ENCODE assay signal across 13 cellular contexts in the genomic region with DNA sequence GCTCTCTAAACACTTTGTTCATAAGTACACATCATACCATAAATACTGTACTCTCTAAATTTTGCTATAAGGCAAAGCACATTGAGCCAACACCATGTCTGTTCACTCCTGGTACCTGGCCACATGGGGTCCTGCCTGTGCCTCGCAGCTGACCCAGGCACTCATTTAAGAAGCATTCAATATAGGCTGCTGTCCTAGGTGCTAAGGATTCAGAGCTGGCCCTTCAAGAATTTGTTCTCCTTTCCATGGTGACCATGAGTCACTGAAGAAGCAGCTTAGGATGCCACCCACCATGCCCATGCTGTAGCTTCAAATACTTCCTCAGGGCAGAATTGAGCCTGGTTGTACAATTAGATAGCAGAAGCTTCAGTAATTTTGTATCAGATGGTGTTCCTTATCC. TPM values are rescaled to one million over a fixed set of nuclear protein-coding genes. Genes with fewer than 3 reads are reported as not detected.
A peak's percentile ranks its signal among the peaks of the same experiment; 100 is the strongest.
DNase-seq lines count a peak whose midpoint lies in the region; ATAC-seq and TF ChIP-seq lines count a peak whose summit lies in the region.
"Had no signal": no experiment of that assay in that cellular context is flagged by ENCODE, and none has a peak within 500 bp of the region (broad histone marks: within the 10 kb centered on the region; RNA-seq: fewer than 3 reads in every experiment).

No MANE protein-coding gene starts in this region.

- no peaks in the 10 kb centered on the region for H3K4me1 ChIP-seq in colonic mucosa
- H3K4me1 ChIP-seq: prostate gland had no signal

- no peak overlapping the region for H3K4me3 Mint-ChIP-seq in activated T-helper 17 cell treated with anti-CD3 and anti-CD28 coated beads, Interleukin-2, amount 50 U/mL, for 72 hours

- DNase-seq in AG08395 (ENCODE audit: low spot score) = peak; percentile 46
- peak; percentile 11 for DNase-seq in iPS DF 4.7 (ENCODE audit: extremely low read depth, low spot score)
- no peak for DNase-seq in inferior parietal cortex (ENCODE audit: extremely low spot score)
- DNase-seq in T-helper 9 cell = no peak
- DNase-seq in colonic mucosa = no peak
- DNase-seq: erythroblast had no signal

- no peaks in the 10 kb centered on the region for H3K9me3 Mint-ChIP-seq in activated T-helper 17 cell treated with anti-CD3 and anti-CD28 coated beads, Interleukin-2, amount 50 U/mL, for 72 hours

- peak overlapping the region; percentile 49 for H3K27ac Mint-ChIP-seq in activated T-helper 17 cell treated with anti-CD3 and anti-CD28 coated beads, Interleukin-2, amount 50 U/mL, for 72 hours

- H3K27ac ChIP-seq in colonic mucosa = no peak overlapping the region
- H3K27ac ChIP-seq: ascending aorta; BLaER1 treated with 17β-estradiol and CSF1 and Interleukin-3, amounts not matched to agents 10 nM and 100 nM; prostate gland had no signal

- TF ChIP-seq CTCF in colonic mucosa (IDR thresholded peaks at IDR 0.05) = no peak

- peak; percentile 42; the same call in 1 of the 2 replicates for TF ChIP-seq RAD21 in Ishikawa (IDR thresholded peaks at IDR 0.05; ENCODE audit: low read depth)

- intact Hi-C loops in colonic mucosa (cut with DNase I) = loop anchor here (10.0 kb wide), 1 partner anchor 150 kb away; no protein-coding TSS in a partner anchor

- no peak for TF ChIP-seq EP300 in Ishikawa (IDR thresholded peaks at IDR 0.05; ENCODE audit: borderline replicate concordance)

- peaks cover 65% of the 10 kb centered on the region for H3K36me3 Mint-ChIP-seq in activated T-helper 17 cell treated with anti-CD3 and anti-CD28 coated beads, Interleukin-2, amount 50 U/mL, for 72 hours (ENCODE audit: low read depth)

- H3K9me3 ChIP-seq in colonic mucosa = no peaks in the 10 kb centered on the region
- H3K9me3 ChIP-seq: ascending aorta; BLaER1 treated with 17β-estradiol and CSF1 and Interleukin-3, amounts not matched to agents 10 nM and 100 nM; prostate gland had no signal

- H3K4me3 ChIP-seq in colonic mucosa = no peak overlapping the region
- H3K4me3 ChIP-seq: ascending aorta; BLaER1 treated with 17β-estradiol and CSF1 and Interleukin-3, amounts not matched to agents 10 nM and 100 nM; prostate gland had no signal

- H3K27me3 Mint-ChIP-seq in activated T-helper 17 cell treated with anti-CD3 and anti-CD28 coated beads, Interleukin-2, amount 50 U/mL, for 72 hours = no peaks in the 10 kb centered on the region

- no peak overlapping the region for H3K9ac ChIP-seq in colonic mucosa (ENCODE audit: low read depth in 2 of 2, low read length in 2 of 2)
- H3K9ac ChIP-seq: BLaER1 treated with 17β-estradiol and CSF1 and Interleukin-3, amounts not matched to agents 10 nM and 100 nM had no signal

- H3K27me3 ChIP-seq in colonic mucosa = no peaks in the 10 kb centered on the region
- H3K27me3 ChIP-seq: ascending aorta; BLaER1 treated with 17β-estradiol and CSF1 and Interleukin-3, amounts not matched to agents 10 nM and 100 nM had no signal

- ATAC-seq in activated T-helper 17 cell treated with anti-CD3 and anti-CD28 coated beads, Interleukin-2, amount 50 U/mL, for 72 hours (replicated peaks) = no peak
- ATAC-seq in HG03045 (IDR thresholded peaks at IDR 0.05; ENCODE audit: unreplicated experiment) = no peak
- ATAC-seq: left lobe of liver had no signal

- H3K4me1 Mint-ChIP-seq in activated T-helper 17 cell treated with anti-CD3 and anti-CD28 coated beads, Interleukin-2, amount 50 U/mL, for 72 hours = peaks cover 13% of the 10 kb centered on the region

- no peaks in the 10 kb centered on the region for H3K36me3 ChIP-seq in colonic mucosa
- H3K36me3 ChIP-seq: ascending aorta, prostate gland had no signal

TF ChIP-seq in Ishikawa, 13 proteins besides CTCF, POLR2A, EP300 and RAD21:
- TF ChIP-seq ZBTB7A (IDR thresholded peaks at IDR 0.05; ENCODE audit: low read depth) (no peak), FOXM1 (IDR thresholded peaks at IDR 0.05; ENCODE audit: borderline replicate concordance, low read depth) (no peak), CEBPB (IDR thresholded peaks at IDR 0.05) (no peak)
- TF ChIP-seq, protein P1, sequence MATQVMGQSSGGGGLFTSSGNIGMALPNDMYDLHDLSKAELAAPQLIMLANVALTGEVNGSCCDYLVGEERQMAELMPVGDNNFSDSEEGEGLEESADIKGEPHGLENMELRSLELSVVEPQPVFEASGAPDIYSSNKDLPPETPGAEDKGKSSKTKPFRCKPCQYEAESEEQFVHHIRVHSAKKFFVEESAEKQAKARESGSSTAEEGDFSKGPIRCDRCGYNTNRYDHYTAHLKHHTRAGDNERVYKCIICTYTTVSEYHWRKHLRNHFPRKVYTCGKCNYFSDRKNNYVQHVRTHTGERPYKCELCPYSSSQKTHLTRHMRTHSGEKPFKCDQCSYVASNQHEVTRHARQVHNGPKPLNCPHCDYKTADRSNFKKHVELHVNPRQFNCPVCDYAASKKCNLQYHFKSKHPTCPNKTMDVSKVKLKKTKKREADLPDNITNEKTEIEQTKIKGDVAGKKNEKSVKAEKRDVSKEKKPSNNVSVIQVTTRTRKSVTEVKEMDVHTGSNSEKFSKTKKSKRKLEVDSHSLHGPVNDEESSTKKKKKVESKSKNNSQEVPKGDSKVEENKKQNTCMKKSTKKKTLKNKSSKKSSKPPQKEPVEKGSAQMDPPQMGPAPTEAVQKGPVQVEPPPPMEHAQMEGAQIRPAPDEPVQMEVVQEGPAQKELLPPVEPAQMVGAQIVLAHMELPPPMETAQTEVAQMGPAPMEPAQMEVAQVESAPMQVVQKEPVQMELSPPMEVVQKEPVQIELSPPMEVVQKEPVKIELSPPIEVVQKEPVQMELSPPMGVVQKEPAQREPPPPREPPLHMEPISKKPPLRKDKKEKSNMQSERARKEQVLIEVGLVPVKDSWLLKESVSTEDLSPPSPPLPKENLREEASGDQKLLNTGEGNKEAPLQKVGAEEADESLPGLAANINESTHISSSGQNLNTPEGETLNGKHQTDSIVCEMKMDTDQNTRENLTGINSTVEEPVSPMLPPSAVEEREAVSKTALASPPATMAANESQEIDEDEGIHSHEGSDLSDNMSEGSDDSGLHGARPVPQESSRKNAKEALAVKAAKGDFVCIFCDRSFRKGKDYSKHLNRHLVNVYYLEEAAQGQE (IDR thresholded peaks at IDR 0.05; ENCODE audit: low read depth) = peak; percentile 85
TF ChIP-seq in Ishikawa: peak in this region for 1.

RNA-seq across cellular contexts. Expression of a gene that starts 39.8 kb away (rescaled TPM):
- 10 to 100 TPM in 1 of 2 donors, 1 to 10 TPM in 1; 9.5 to 16.3 TPM for total RNA-seq in activated T-helper 17 cell treated with anti-CD3 and anti-CD28 coated beads, Interleukin-2, amount 50 U/mL, for 72 hours
- total RNA-seq in colonic mucosa = 1 to 10 TPM; 4.2 to 4.9 TPM

Comparison
In these comparisons a context has a peak if more than half of its experiments do, and no peak if none do; other contexts are left out.
1. DNase-seq: peak in AG08395 (single experiment) and iPS DF 4.7 (single experiment); none in inferior parietal cortex (single experiment), T-helper 9 cell (single experiment) and colonic mucosa (single experiment).